ENCODE assay signal across 28 cellular contexts in genomic region chr13:29136341-29136740, GRCh38.
"Had no signal": no experiment of that assay in that cellular context is flagged by ENCODE, and none has a peak within 500 bp of the region (broad histone marks: within the 10 kb centered on the region; RNA-seq: fewer than 3 reads in every experiment).

No MANE protein-coding gene starts in this region.

- H2AFZ ChIP-seq: neural progenitor cell, parathyroid adenoma had no signal

- H3K4me2 ChIP-seq: neural progenitor cell had no signal

- H3K36me3 ChIP-seq: left lung, neural progenitor cell, neutrophil, right atrium auricular region, spleen, suprapubic skin, thoracic aorta, tibial artery, upper lobe of right lung had no signal

- H3K27ac ChIP-seq: left lung, neural progenitor cell, neutrophil, parathyroid adenoma, psoas muscle, right atrium auricular region, skin epidermis, spleen, suprapubic skin, thoracic aorta, tibial artery, upper lobe of right lung had no signal

- H3K4me1 Mint-ChIP-seq: naive B cell; natural killer cell; nephron progenitor cell; neural progenitor cell; stimulated activated effector memory CD8-positive, alpha-beta T cell treated with anti-CD3 and anti-CD28 coated beads, Interleukin-12 subunit alpha, Interleukin-12 subunit beta, amount 100 ng/mL, for 72 hours had no signal

- H3K79me2 ChIP-seq: parathyroid adenoma had no signal

- FAIRE-seq: urothelium cell line had no signal

- ATAC-seq: left cardiac atrium; left lung; natural killer cell; psoas muscle; sciatic nerve; stimulated activated effector memory CD8-positive, alpha-beta T cell treated with anti-CD3 and anti-CD28 coated beads, Interleukin-12 subunit alpha, Interleukin-12 subunit beta, amount 100 ng/mL, for 72 hours; upper lobe of right lung had no signal

- H3K9me3 ChIP-seq: neutrophil, suprapubic skin, upper lobe of right lung had no signal

- DNase-seq: islet precursor cell; left cardiac atrium; left lung; mesendoderm; naive B cell; natural killer cell; nephron progenitor cell; occipital lobe; psoas muscle; spleen; stimulated activated CD4-positive, alpha-beta T cell treated with anti-CD3 and anti-CD28 coated beads, Interleukin-4, amount 100 ng/mL, for 24 hours; stimulated activated naive CD4-positive, alpha-beta T cell; tibial artery; trophoblast cell; upper lobe of right lung had no signal

- H3K36me3 Mint-ChIP-seq: mesothelial cell of epicardium; natural killer cell; neural progenitor cell; stimulated activated effector memory CD8-positive, alpha-beta T cell treated with anti-CD3 and anti-CD28 coated beads, Interleukin-12 subunit alpha, Interleukin-12 subunit beta, amount 100 ng/mL, for 72 hours had no signal

- H3K27me3 Mint-ChIP-seq: stimulated activated naive CD8-positive, alpha-beta T cell treated with anti-CD3 and anti-CD28 coated beads, Interleukin-15, Interleukin-2, amounts not matched to agents 100 ng/mL and 50 ng/mL, for 24 hours had no signal

- H3K27me3 ChIP-seq: left lung, neural progenitor cell, neutrophil, right atrium auricular region, spleen, suprapubic skin, tibial artery, upper lobe of right lung had no signal

- H3K4me1 ChIP-seq: left lung, neural progenitor cell, parathyroid adenoma, psoas muscle, right atrium auricular region, spleen, suprapubic skin, upper lobe of right lung had no signal

- H3K4me3 ChIP-seq: left lung, lung, neural progenitor cell, psoas muscle, right atrium auricular region, skin epidermis, spleen, suprapubic skin, thoracic aorta, tibial artery, upper lobe of right lung had no signal

- H3K9ac ChIP-seq: neural progenitor cell, parathyroid adenoma had no signal

- H3K27ac Mint-ChIP-seq: mesothelial cell of epicardium; naive B cell; natural killer cell; nephron progenitor cell; neural progenitor cell; stimulated activated effector memory CD8-positive, alpha-beta T cell treated with anti-CD3 and anti-CD28 coated beads, Interleukin-12 subunit alpha, Interleukin-12 subunit beta, amount 100 ng/mL, for 72 hours; stimulated activated naive CD8-positive, alpha-beta T cell treated with anti-CD3 and anti-CD28 coated beads, Interleukin-15, Interleukin-2, amounts not matched to agents 100 ng/mL and 50 ng/mL, for 24 hours had no signal

- H3K4me3 Mint-ChIP-seq: mesothelial cell of epicardium; natural killer cell; nephron progenitor cell; neural progenitor cell; stimulated activated effector memory CD8-positive, alpha-beta T cell treated with anti-CD3 and anti-CD28 coated beads, Interleukin-12 subunit alpha, Interleukin-12 subunit beta, amount 100 ng/mL, for 72 hours; stimulated activated naive CD8-positive, alpha-beta T cell treated with anti-CD3 and anti-CD28 coated beads, Interleukin-15, Interleukin-2, amounts not matched to agents 100 ng/mL and 50 ng/mL, for 24 hours had no signal
